In the genomic region with DNA sequence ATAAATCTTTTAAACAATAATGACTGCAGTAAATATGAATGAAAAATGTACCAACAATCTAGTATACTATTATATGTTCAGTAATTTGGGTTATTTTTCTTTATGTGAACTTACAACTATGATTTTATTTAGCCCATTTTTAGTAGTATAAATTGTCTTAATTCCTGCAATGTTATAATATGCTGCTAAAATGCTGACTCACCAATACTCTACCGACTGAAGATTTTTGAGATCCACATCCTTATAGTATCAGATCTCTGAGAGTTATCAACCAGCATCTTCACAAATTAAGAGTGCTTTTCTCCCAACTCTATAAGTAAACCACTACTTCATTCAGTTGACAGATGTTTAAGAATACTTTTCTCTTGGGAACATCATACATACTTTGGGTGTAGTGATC, we compare ENCODE assay signal across 20 cellular contexts. TPM values are rescaled to one million over a fixed set of nuclear protein-coding genes. Genes with fewer than 3 reads are reported as not detected.
A peak's percentile ranks its signal among the peaks of the same experiment; 100 is the strongest.
DNase-seq lines count a peak whose midpoint lies in the region; ATAC-seq, FAIRE-seq and TF ChIP-seq lines count a peak whose summit lies in the region.
"Had no signal": no experiment of that assay in that cellular context is flagged by ENCODE, and none has a peak within 500 bp of the region (broad histone marks: within the 10 kb centered on the region; RNA-seq: fewer than 3 reads in every experiment).

No MANE protein-coding gene starts in this region.

- H3K4me2 ChIP-seq in K562 (ENCODE audit: insufficient read depth, low read length) (no peak overlapping the region), H1 (ENCODE audit: insufficient read depth in 1 of 2, low read depth in 2 of 2, low read length in 2 of 2) (no peak overlapping the region)
- H3K4me2 ChIP-seq: GM23338 had no signal

- no peak for ATAC-seq in K562
- ATAC-seq: GM23338 had no signal

- peaks cover 0 to 3% of the 10 kb centered on the region in 2 experiments; a peak in 1 of 5 replicates for H3K4me1 ChIP-seq in K562 (replicated peaks in 1 of 2; ENCODE audit: control insufficient read depth in 2 of 2, insufficient read depth in 2 of 2, low read length in 2 of 2)
- no peaks in the 10 kb centered on the region for H3K4me1 ChIP-seq in H1 (replicated peaks in 1 of 4; ENCODE audit: control insufficient read depth in 3 of 4, insufficient read depth in 4 of 4, low read length in 3 of 4)
- H3K4me1 ChIP-seq in CD8-positive, alpha-beta memory T cell (ENCODE audit: insufficient read depth, low read length) = no peaks in the 10 kb centered on the region
- H3K4me1 ChIP-seq: HAP-1 had no signal

- H4K5ac ChIP-seq in H1 (ENCODE audit: insufficient read length, low read depth, low read length) = no peak overlapping the region

- H3K4me3 ChIP-seq in K562 = no peak overlapping the region
- no peak overlapping the region for H3K4me3 ChIP-seq in H1 (ENCODE audit: extremely low read depth in 1 of 4, insufficient read depth in 2 of 4, low read depth in 3 of 4, low read length in 4 of 4)
- H3K4me3 ChIP-seq in CD8-positive, alpha-beta memory T cell (ENCODE audit: low read length) = no peak overlapping the region
- H3K4me3 ChIP-seq: GM23338, HAP-1 had no signal

- no peak overlapping the region for H2BK120ac ChIP-seq in H1 (replicated peaks; ENCODE audit: low read depth, low read length)

- no peak overlapping the region for H4K91ac ChIP-seq in H1 (replicated peaks; ENCODE audit: insufficient read length, low read length)

- CTCF ChIA-PET in K562 (lab: Yijun Ruan, JAX; ENCODE audit: low intra/inter-chr PET ratio) (no interaction called here), H1 (lab: Charles Lee; ENCODE audit: partially characterized antibody) (no interaction called here)
- CTCF ChIA-PET in CD8-positive, alpha-beta memory T cell (lab: Charles Lee) = no interaction called here

- no TSS peak for BruUV-seq in K562 (replicated peaks; lab: Mats Ljungman, UMichigan)

- peak overlapping the region; percentile 25 for H3K27ac Mint-ChIP-seq in activated naive CD8-positive, alpha-beta T cell
- H3K27ac Mint-ChIP-seq in activated naive CD8-positive, alpha-beta T cell treated with anti-CD3 and anti-CD28 coated beads for 36 hours = no peak overlapping the region
- no peak overlapping the region for H3K27ac Mint-ChIP-seq in CD8-positive, alpha-beta memory T cell
- H3K27ac Mint-ChIP-seq: CD4-positive, alpha-beta memory T cell; GM23338; HFFc6 had no signal

- H3K14ac ChIP-seq in H1 (ENCODE audit: insufficient read length) = no peak overlapping the region

- H3K23ac ChIP-seq in H1 (ENCODE audit: insufficient read length) = no peak overlapping the region

- H3K36me3 Mint-ChIP-seq in activated naive CD8-positive, alpha-beta T cell = peaks cover 3% of the 10 kb centered on the region
- peaks cover 15% of the 10 kb centered on the region for H3K36me3 Mint-ChIP-seq in activated naive CD8-positive, alpha-beta T cell treated with anti-CD3 and anti-CD28 coated beads for 36 hours
- H3K36me3 Mint-ChIP-seq in CD8-positive, alpha-beta memory T cell = peaks cover 0 to 30% (median 12%) of the 10 kb centered on the region in 3 donors

- peaks cover 38% of the 10 kb centered on the region for H3K4me1 Mint-ChIP-seq in activated naive CD8-positive, alpha-beta T cell (ENCODE audit: low read depth)
- H3K4me1 Mint-ChIP-seq in activated naive CD8-positive, alpha-beta T cell treated with anti-CD3 and anti-CD28 coated beads for 36 hours = peaks cover 21% of the 10 kb centered on the region
- peaks cover 31 to 65% (median 56%) of the 10 kb centered on the region in 3 donors for H3K4me1 Mint-ChIP-seq in CD8-positive, alpha-beta memory T cell

- H3K4me3 Mint-ChIP-seq in activated naive CD8-positive, alpha-beta T cell = no peak overlapping the region
- H3K4me3 Mint-ChIP-seq in activated naive CD8-positive, alpha-beta T cell treated with anti-CD3 and anti-CD28 coated beads for 36 hours = no peak overlapping the region
- no peak overlapping the region for H3K4me3 Mint-ChIP-seq in CD8-positive, alpha-beta memory T cell
- H3K4me3 Mint-ChIP-seq: CD4-positive, alpha-beta memory T cell; GM23338; HFFc6 had no signal

- H3K36me3 ChIP-seq in K562 (ENCODE audit: control insufficient read depth, insufficient read depth, low read length) = peaks cover 9% of the 10 kb centered on the region
- H3K36me3 ChIP-seq in H1 (ENCODE audit: control insufficient read depth in 2 of 4, insufficient read depth in 4 of 4, low read length in 3 of 4) = peaks cover 0 to 13% (median 0%) of the 10 kb centered on the region in 4 experiments; a peak in 3 of 8 replicates
- peaks cover 10% of the 10 kb centered on the region for H3K36me3 ChIP-seq in CD8-positive, alpha-beta memory T cell (ENCODE audit: insufficient read depth, low read length)

- POLR2A ChIA-PET in K562 (lab: Yijun Ruan, JAX) = no interaction called here
- POLR2A ChIA-PET in H1 (lab: Charles Lee; ENCODE audit: partially characterized antibody) = interaction anchor here (0.6 kb wide), 1 partner anchor 8 kb away, joined by 3 read pairs; no protein-coding TSS in a partner anchor
- POLR2A ChIA-PET in CD8-positive, alpha-beta memory T cell (lab: Charles Lee) = no interaction called here

- TF ChIP-seq EP300 in K562 (IDR thresholded peaks at IDR 0.05; ENCODE audit: low read length) (no peak), H1 (IDR thresholded peaks at IDR 0.05; ENCODE audit: borderline replicate concordance in 1 of 2, low read depth in 2 of 2, low read length in 2 of 2) (no peak)

- H2AK5ac ChIP-seq in H1 (ENCODE audit: low read depth, low read length) = no peak overlapping the region

- whole genome bisulfite sequencing in K562 (ENCODE audit: insufficient coverage, low coverage, missing lambda C conversion rate) = 45% methylated on average over 1 of the region's 1 CpG
- WGBS in H1 (ENCODE audit: extremely low coverage in 1 of 2, insufficient coverage in 1 of 2, insufficient read length in 1 of 2, insufficient replicate concordance in 2 of 2, low coverage in 1 of 2, low lambda C conversion rate in 2 of 2, missing lambda C conversion rate in 1 of 2), 2 experiments = 97% methylated on average over 1 of the region's 1 CpG; no CpG with 5 or more reads in 1 of the 2 experiments

- no peak overlapping the region for H3K18ac ChIP-seq in H1 (ENCODE audit: extremely low read depth, low read length)

- TF ChIP-seq RAD21 in K562 (CRISPR knock-in tag; conservative IDR thresholded peaks at IDR 0.05 in 1 of 2, IDR thresholded peaks at IDR 0.05 in 1 of 2) = no peak
- TF ChIP-seq RAD21 in H1 (IDR thresholded peaks at IDR 0.05 in 1 of 2, conservative IDR thresholded peaks at IDR 0.05 in 1 of 2; ENCODE audit: low read depth in 2 of 2, low read length in 2 of 2) = no peak

- H2BK20ac ChIP-seq in H1 (ENCODE audit: low read length) = no peak overlapping the region

- H3K79me1 ChIP-seq in H1 (ENCODE audit: low read depth, low read length) = no peaks in the 10 kb centered on the region; the same call in 1 of the 2 replicates

- no peak overlapping the region for H2BK5ac ChIP-seq in H1 (ENCODE audit: low read depth, low read length)

- no peak overlapping the region for H3K9ac ChIP-seq in K562 (ENCODE audit: insufficient read depth in 1 of 2, low read depth in 2 of 2, low read length in 2 of 2)
- no peak overlapping the region for H3K9ac ChIP-seq in H1 (replicated peaks in 1 of 4; ENCODE audit: extremely low read depth in 1 of 4, low read depth in 3 of 4, low read length in 3 of 4)

- no peaks in the 10 kb centered on the region; the same call in 1 of the 2 replicates for H3K9me3 ChIP-seq in K562 (replicated peaks; ENCODE audit: control insufficient read depth, insufficient read depth, low read depth, low read length)
- H3K9me3 ChIP-seq in H1 (ENCODE audit: insufficient read depth in 2 of 2, low read depth in 1 of 2, low read length in 1 of 2) = no peaks in the 10 kb centered on the region
- no peaks in the 10 kb centered on the region for H3K9me3 ChIP-seq in CD8-positive, alpha-beta memory T cell (ENCODE audit: low read length)
- H3K9me3 ChIP-seq: Caco-2, HAP-1 had no signal

- H3K56ac ChIP-seq in H1 (replicated peaks; ENCODE audit: insufficient read length, low read depth, low read length) = no peak overlapping the region

- no peaks in the 10 kb centered on the region for H3K27me3 ChIP-seq in K562 (ENCODE audit: control insufficient read depth in 2 of 2, insufficient read depth in 2 of 2, low read length in 2 of 2)
- H3K27me3 ChIP-seq in H1 (replicated peaks in 1 of 4; ENCODE audit: control insufficient read depth in 3 of 4, extremely low read depth in 1 of 4, insufficient read depth in 3 of 4, low read length in 3 of 4) = no peaks in the 10 kb centered on the region
- no peaks in the 10 kb centered on the region for H3K27me3 ChIP-seq in CD8-positive, alpha-beta memory T cell (ENCODE audit: insufficient read depth, low read length, poor library complexity, severe bottlenecking)

- intact Hi-C loops in K562 (cut with micrococcal nuclease) = no loop called here

- no peak overlapping the region for H3K4ac ChIP-seq in H1 (replicated peaks; ENCODE audit: insufficient read length, low read depth, low read length)

- H3K23me2 ChIP-seq in H1 (ENCODE audit: low read depth, low read length) = no peaks in the 10 kb centered on the region

- FAIRE-seq in K562 (lab: Jason Lieb, UNC) (no peak), H1 (lab: Jason Lieb, UNC) (no peak)
- FAIRE-seq: A204.1, G401.6, GM12892, H54 had no signal

- no peak overlapping the region for H2BK15ac ChIP-seq in H1 (ENCODE audit: low read length)

- no peaks in the 10 kb centered on the region for H3K27me3 Mint-ChIP-seq in activated naive CD8-positive, alpha-beta T cell
- H3K27me3 Mint-ChIP-seq in activated naive CD8-positive, alpha-beta T cell treated with anti-CD3 and anti-CD28 coated beads for 36 hours = no peaks in the 10 kb centered on the region
- no peaks in the 10 kb centered on the region for H3K27me3 Mint-ChIP-seq in CD8-positive, alpha-beta memory T cell
- H3K27me3 Mint-ChIP-seq: CD4-positive, alpha-beta memory T cell had no signal

- H3K27ac ChIP-seq in K562 (ENCODE audit: extremely low read depth, low read depth, low read length) (no peak overlapping the region), H1 (ENCODE audit: low read depth, low read length) (no peak overlapping the region)
- H3K27ac ChIP-seq in CD8-positive, alpha-beta memory T cell (ENCODE audit: low read depth, low read length) = no peak overlapping the region
- H3K27ac ChIP-seq: 22Rv1 had no signal

- TF ChIP-seq POLR2A in K562 (conservative IDR thresholded peaks at IDR 0.05) (no peak), H1 (IDR thresholded peaks at IDR 0.05; ENCODE audit: control extremely low read depth in 1 of 2, low read depth in 2 of 2, low read length in 2 of 2) (no peak)

- H4K20me1 ChIP-seq in K562 (replicated peaks; ENCODE audit: control insufficient read depth, insufficient read depth, low read length) (no peaks in the 10 kb centered on the region), H1 (replicated peaks in 1 of 2; ENCODE audit: control insufficient read depth in 1 of 2, insufficient read depth in 2 of 2, low read length in 2 of 2) (peaks cover 0 to 1% of the 10 kb centered on the region in 2 experiments)

- DNase-seq in activated naive CD8-positive, alpha-beta T cell treated with anti-CD3 and anti-CD28 coated beads for 36 hours = no peak
- no peak for DNase-seq in K562 (ENCODE audit: extremely low read depth in 1 of 4, low spot score in 3 of 4)
- no peak for DNase-seq in H1 (ENCODE audit: low read depth in 1 of 2, low spot score in 2 of 2)
- DNase-seq in CD8-positive, alpha-beta memory T cell = no peak
- no peak for DNase-seq in AML-193 (lab: John Stamatoyannopoulos, UW)
- DNase-seq: ACHN; C1 segment of cervical spinal cord; Caco-2; CD4-positive, alpha-beta memory T cell; DMS153; DND-41; HFFc6 had no signal

- no peaks in the 10 kb centered on the region for H3K9me1 ChIP-seq in K562 (ENCODE audit: control insufficient read depth, insufficient read depth, low read length)

- in situ Hi-C loops in K562 (cut with MboI) = no loop called here

- TF ChIP-seq CTCF in K562 (IDR thresholded peaks at IDR 0.05 in 2 of 3, conservative IDR thresholded peaks at IDR 0.05 in 1 of 3; ENCODE audit: insufficient read depth in 2 of 3, low read depth in 1 of 3, low read length in 3 of 3) (no peak), H1 (IDR thresholded peaks at IDR 0.05; ENCODE audit: control extremely low read depth in 1 of 3, insufficient read depth in 1 of 3, low read depth in 1 of 3, low read length in 3 of 3) (no peak)

- H2AFZ ChIP-seq in K562 (ENCODE audit: low read depth, low read length) (no peak overlapping the region), H1 (ENCODE audit: low read length) (no peak overlapping the region)
- H2AFZ ChIP-seq: GM23338 had no signal

- no peaks in the 10 kb centered on the region for H3K9me3 Mint-ChIP-seq in activated naive CD8-positive, alpha-beta T cell (ENCODE audit: low read depth)
- H3K9me3 Mint-ChIP-seq in activated naive CD8-positive, alpha-beta T cell treated with anti-CD3 and anti-CD28 coated beads for 36 hours = peaks cover 2% of the 10 kb centered on the region
- H3K9me3 Mint-ChIP-seq in CD8-positive, alpha-beta memory T cell = no peaks in the 10 kb centered on the region
- H3K9me3 Mint-ChIP-seq: CD4-positive, alpha-beta memory T cell; GM23338; HFFc6 had no signal

- no peak overlapping the region for H2BK12ac ChIP-seq in H1 (ENCODE audit: low read depth, low read length)

- H4K8ac ChIP-seq in H1 (ENCODE audit: extremely low read depth, insufficient read depth, low read length) = no peak overlapping the region

- H3K79me2 ChIP-seq in K562 (ENCODE audit: control insufficient read depth, insufficient read depth, low read length) (peaks cover 11% of the 10 kb centered on the region; the same call in 2 of the 3 replicates), H1 (ENCODE audit: control insufficient read depth in 1 of 2, insufficient read depth in 2 of 2, low read length in 2 of 2) (peaks cover 0 to 17% of the 10 kb centered on the region in 2 experiments; a peak in 1 of 4 replicates)

RNA-seq across cellular contexts. Expression of a gene that starts 16.6 kb away (rescaled TPM):
- 10 to 100 TPM; 25.9 to 29.1 TPM for total RNA-seq in activated naive CD8-positive, alpha-beta T cell treated with anti-CD3 and anti-CD28 coated beads for 36 hours
- total RNA-seq in K562 (2011; cell fraction: chromatin; rRNA removed; ENCODE audit: low replicate concordance) = 11.2 and 27.9 TPM in 2 replicates
- total RNA-seq in K562 (2011; cell fraction: nucleolus; rRNA removed) = 3.7 and 5.8 TPM in 2 replicates
- total RNA-seq in K562 (2011; cell fraction: nucleoplasm; rRNA removed) = 7.2 and 11.5 TPM in 2 replicates
- total RNA-seq in K562 (2014; rRNA removed) = 9.7 and 11.0 TPM in 2 replicates
- 24.3 and 26.4 TPM in 2 replicates for total RNA-seq in K562 (2014; rRNA removed; fragmentation: Illumina TruSeq; extraction: Trizol)
- 20.6 and 23.0 TPM in 2 replicates for total RNA-seq in K562 (2015; rRNA removed; fragmentation: Illumina TruSeq; extraction: Trizol)
- total RNA-seq in K562 (2021) = 15.1 and 16.8 TPM in 2 replicates
- 21.1 and 26.3 TPM in 2 replicates for polyA plus RNA-seq in K562 (2011; rRNA removed)
- 5.1 and 9.1 TPM in 2 replicates for polyA plus RNA-seq in K562 (2011; cell fraction: cytosol; rRNA removed)
- 4.4 and 5.6 TPM in 2 replicates for polyA plus RNA-seq in K562 (2011; cell fraction: nucleus; rRNA removed)
- polyA plus RNA-seq in K562 (2012) = 11.4 and 12.7 TPM in 2 replicates
- polyA plus RNA-seq in K562 (2014; fragmentation: Illumina TruSeq; extraction: Trizol) = 16.6 and 16.7 TPM in 2 replicates
- 10 to 100 TPM; 14.9 to 15.7 TPM for polyA plus RNA-seq in K562 (2014; fragmentation: Nextera tagmentation; extraction: Ambion mirVana)
- 11.6 and 12.9 TPM in 2 replicates for polyA plus RNA-seq in K562 (2014; rRNA removed)
- 31.0 and 32.5 TPM in 2 replicates for polyA minus RNA-seq in K562 (2011; rRNA and poly(A)+ RNA removed)
- 10.6 and 13.6 TPM in 2 replicates for polyA minus RNA-seq in K562 (2011; cell fraction: cytosol; rRNA and poly(A)+ RNA removed)
- polyA minus RNA-seq in K562 (2011; cell fraction: nucleus; rRNA and poly(A)+ RNA removed) = 8.3 and 13.6 TPM in 2 replicates
- total RNA-seq in H1 (2021; fragmentation: NEBNext Ultra II Directional; extraction: Animal tissue kit (Norgen Biotek cat#: 25700)) = 25.8 and 27.2 TPM in 2 replicates
- 6.2 and 7.3 TPM in 2 replicates for polyA plus RNA-seq in H1 (2011; rRNA removed)
- 11.0 TPM for polyA plus RNA-seq in H1 (2011; cell fraction: cytosol; rRNA removed)
- 4.2 TPM for polyA plus RNA-seq in H1 (2011; cell fraction: nucleus; rRNA removed)
- polyA plus RNA-seq in H1 (2012, experiment 1 of 2) = 11.1 to 21.0 TPM (median 16.9 TPM) in 4 replicates
- 1.4 TPM for polyA plus RNA-seq in H1 (2012, experiment 2 of 2)
- 17.2 TPM for polyA plus RNA-seq in H1 (2013, experiment 1 of 2)
- 21.6 TPM for polyA plus RNA-seq in H1 (2013, experiment 2 of 2)
- 18.9 and 24.2 TPM in 2 replicates for polyA minus RNA-seq in H1 (2011; rRNA and poly(A)+ RNA removed)
- polyA minus RNA-seq in H1 (2011; cell fraction: cytosol; rRNA and poly(A)+ RNA removed) = 14.2 TPM
- polyA minus RNA-seq in H1 (2011; cell fraction: nucleus; rRNA and poly(A)+ RNA removed) = 14.4 TPM
- total RNA-seq in CD8-positive, alpha-beta memory T cell = 10 to 100 TPM; 26.5 to 27.3 TPM
- 21.8 TPM for polyA plus RNA-seq in CD8-positive, alpha-beta memory T cell

RNA-seq across cellular contexts. Expression of a gene that starts 17.4 kb away (rescaled TPM):
- total RNA-seq in activated naive CD8-positive, alpha-beta T cell treated with anti-CD3 and anti-CD28 coated beads for 36 hours = 1 to 10 TPM; 5.3 to 6.1 TPM
- total RNA-seq in K562 (2011; cell fraction: chromatin; rRNA removed; ENCODE audit: low replicate concordance) = 2.9 and 6.2 TPM in 2 replicates
- 1.6 and 2.2 TPM in 2 replicates for total RNA-seq in K562 (2011; cell fraction: nucleolus; rRNA removed)
- total RNA-seq in K562 (2011; cell fraction: nucleoplasm; rRNA removed) = 2.9 and 4.7 TPM in 2 replicates
- total RNA-seq in K562 (2014; rRNA removed) = 2.5 and 4.8 TPM in 2 replicates
- total RNA-seq in K562 (2014; rRNA removed; fragmentation: Illumina TruSeq; extraction: Trizol) = 7.5 and 7.9 TPM in 2 replicates
- 4.9 and 5.1 TPM in 2 replicates for total RNA-seq in K562 (2015; rRNA removed; fragmentation: Illumina TruSeq; extraction: Trizol)
- 12.6 and 13.0 TPM in 2 replicates for total RNA-seq in K562 (2021)
- polyA plus RNA-seq in K562 (2011; rRNA removed) = 9.1 and 13.5 TPM in 2 replicates
- 11.7 and 15.4 TPM in 2 replicates for polyA plus RNA-seq in K562 (2011; cell fraction: cytosol; rRNA removed)
- 5.7 and 8.3 TPM in 2 replicates for polyA plus RNA-seq in K562 (2011; cell fraction: nucleus; rRNA removed)
- polyA plus RNA-seq in K562 (2012) = 6.1 and 11.1 TPM in 2 replicates
- polyA plus RNA-seq in K562 (2014; fragmentation: Illumina TruSeq; extraction: Trizol) = 13.1 and 18.2 TPM in 2 replicates
- polyA plus RNA-seq in K562 (2014; fragmentation: Nextera tagmentation; extraction: Ambion mirVana) = 1 to 10 TPM; 2.1 to 3.4 TPM
- 5.6 and 7.4 TPM in 2 replicates for polyA plus RNA-seq in K562 (2014; rRNA removed)
- 5.5 and 9.1 TPM in 2 replicates for polyA minus RNA-seq in K562 (2011; rRNA and poly(A)+ RNA removed)
- 1.5 and 5.3 TPM in 2 replicates for polyA minus RNA-seq in K562 (2011; cell fraction: cytosol; rRNA and poly(A)+ RNA removed)
- 3.7 and 5.5 TPM in 2 replicates for polyA minus RNA-seq in K562 (2011; cell fraction: nucleus; rRNA and poly(A)+ RNA removed)
- total RNA-seq in H1 (2021; fragmentation: NEBNext Ultra II Directional; extraction: Animal tissue kit (Norgen Biotek cat#: 25700)) = 37.2 and 37.6 TPM in 2 replicates
- polyA plus RNA-seq in H1 (2011; rRNA removed) = 35.5 and 39.9 TPM in 2 replicates
- 30.0 TPM for polyA plus RNA-seq in H1 (2011; cell fraction: cytosol; rRNA removed)
- 21.3 TPM for polyA plus RNA-seq in H1 (2011; cell fraction: nucleus; rRNA removed)
- 23.1 to 32.0 TPM (median 27.6 TPM) in 4 replicates for polyA plus RNA-seq in H1 (2012, experiment 1 of 2)
- 9.6 TPM for polyA plus RNA-seq in H1 (2012, experiment 2 of 2)
- polyA plus RNA-seq in H1 (2013, experiment 1 of 2) = 29.2 TPM
- polyA plus RNA-seq in H1 (2013, experiment 2 of 2) = 30.0 TPM
- polyA minus RNA-seq in H1 (2011; rRNA and poly(A)+ RNA removed) = 12.6 and 15.8 TPM in 2 replicates
- polyA minus RNA-seq in H1 (2011; cell fraction: cytosol; rRNA and poly(A)+ RNA removed) = 8.9 TPM
- polyA minus RNA-seq in H1 (2011; cell fraction: nucleus; rRNA and poly(A)+ RNA removed) = 16.8 TPM
- total RNA-seq in CD8-positive, alpha-beta memory T cell = 1 to 10 TPM; 1.8 to 2.4 TPM
- 0.36 TPM for polyA plus RNA-seq in CD8-positive, alpha-beta memory T cell
